1 cellular context compared by ENCODE assay signal in genomic region chr13:36910545-36910944, GRCh38.
TF ChIP-seq lines count a peak whose summit lies in the region.

No MANE protein-coding gene starts in this region.

TF ChIP-seq in H1, 55 proteins besides CTCF, POLR2A, EP300 and RAD21 (continued from another document):
- TF ChIP-seq CHD7 (IDR thresholded peaks at IDR 0.05; ENCODE audit: insufficient replicate concordance, low read length), result no peak
